Comparison of ENCODE assay signal across 9 cellular contexts in the genomic region with DNA sequence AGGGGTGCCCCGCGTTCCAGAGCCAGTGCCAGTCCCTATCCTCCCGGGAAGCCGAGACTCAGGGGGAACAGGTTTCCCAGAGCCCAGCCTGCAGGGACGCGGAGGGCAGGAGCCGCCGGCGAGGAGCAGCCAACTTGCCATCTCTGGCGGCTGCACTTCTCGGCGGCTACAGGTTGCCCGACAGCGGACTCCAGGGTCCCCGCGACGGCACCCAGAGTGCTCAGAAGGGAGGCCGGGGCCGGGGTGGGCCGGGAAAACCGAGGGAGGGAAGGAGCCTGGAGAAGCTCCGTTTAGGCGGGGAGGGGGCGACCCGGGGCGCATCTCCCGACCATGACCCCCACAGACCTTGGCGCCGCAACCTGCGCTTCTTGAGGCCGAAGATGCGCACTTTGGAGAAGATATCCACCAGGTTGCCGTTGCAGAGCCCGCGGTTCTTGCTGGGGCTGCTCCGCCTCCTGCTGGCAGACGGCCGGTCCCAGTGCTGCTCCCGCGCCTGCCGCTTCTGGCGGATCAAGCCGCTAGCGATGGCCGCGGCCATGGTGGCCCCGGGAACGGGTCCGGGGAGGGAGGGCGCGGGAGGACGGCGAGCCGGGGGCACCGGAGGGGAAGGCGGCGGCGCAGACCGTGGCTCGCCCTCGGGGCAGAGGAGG.
DNase-seq lines count a peak whose midpoint lies in the region; ATAC-seq and TF ChIP-seq lines count a peak whose summit lies in the region.
"Had no signal": no experiment of that assay in that cellular context is flagged by ENCODE, and none has a peak within 500 bp of the region (broad histone marks: within the 10 kb centered on the region; RNA-seq: fewer than 3 reads in every experiment).

No MANE protein-coding gene starts in this region.

- no peaks in the 10 kb centered on the region for H3F3A ChIP-seq in smooth muscle cell (ENCODE audit: low read depth)

- POLR2A ChIA-PET in naive thymus-derived CD8-positive, alpha-beta T cell (lab: Charles Lee) = no interaction called here

- TF ChIP-seq CTCF in left ventricle myocardium inferior (IDR thresholded peaks at IDR 0.05; ENCODE audit: borderline replicate concordance) = peak; percentile 57
- TF ChIP-seq CTCF in smooth muscle cell (IDR thresholded peaks at IDR 0.05; ENCODE audit: borderline replicate concordance, insufficient read depth, poor library complexity, severe bottlenecking) = peak; percentile 18

- WGBS in smooth muscle cell (ENCODE audit: low lambda C conversion rate) = 3% methylated on average over 44 of the region's 61 CpGs

- H3K27ac Mint-ChIP-seq in activated T-helper 2 cell treated with anti-CD3 and anti-CD28 coated beads, Interferon-gamma antibody, Interleukin-2, Interleukin-4, amounts not matched to agents 10 μg/mL and 5 μg/mL and 100 μg/mL, durations not matched to agents 14 hours and 24 hours and 36 hours = no peak overlapping the region
- no peak overlapping the region for H3K27ac Mint-ChIP-seq in naive thymus-derived CD8-positive, alpha-beta T cell

- H3K9me3 ChIP-seq in SK-N-MC (ENCODE audit: low read depth, low read length) (no peaks in the 10 kb centered on the region), left ventricle myocardium inferior (replicated peaks) (no peaks in the 10 kb centered on the region), smooth muscle cell (replicated peaks; ENCODE audit: low read depth) (no peaks in the 10 kb centered on the region)

- ATAC-seq in naive thymus-derived CD8-positive, alpha-beta T cell = no peak
- no peak for ATAC-seq in HG03378 (IDR thresholded peaks at IDR 0.05; ENCODE audit: unreplicated experiment)

- H3K9me3 Mint-ChIP-seq in activated T-helper 2 cell treated with anti-CD3 and anti-CD28 coated beads, Interferon-gamma antibody, Interleukin-2, Interleukin-4, amounts not matched to agents 10 μg/mL and 5 μg/mL and 100 μg/mL, durations not matched to agents 14 hours and 24 hours and 36 hours = no peaks in the 10 kb centered on the region
- H3K9me3 Mint-ChIP-seq in naive thymus-derived CD8-positive, alpha-beta T cell = peaks cover 0 to 6% (median 0%) of the 10 kb centered on the region in 9 donors

- H3K27ac ChIP-seq in SK-N-MC (no peak overlapping the region), left ventricle myocardium inferior (replicated peaks) (no peak overlapping the region), smooth muscle cell (ENCODE audit: low read depth) (no peak overlapping the region)
- H3K27ac ChIP-seq: BLaER1 had no signal

- H2AFZ ChIP-seq in smooth muscle cell (ENCODE audit: low read depth) = no peak overlapping the region

- no peaks in the 10 kb centered on the region for H3K79me2 ChIP-seq in smooth muscle cell (ENCODE audit: low read depth)

- peak; percentile 53 for DNase-seq in NCI-H1436 (lab: John Stamatoyannopoulos, UW)
- no peak for DNase-seq in NCI-H1436 treated with DMSO at 0.1 percent for 48 hours (lab: John Stamatoyannopoulos, UW)
- DNase-seq in SK-N-MC (ENCODE audit: low read depth, low spot score) = no peak
- DNase-seq in left ventricle myocardium inferior = peak; percentile 38
- DNase-seq in smooth muscle cell (lab: John Stamatoyannopoulos, UW; ENCODE audit: unreplicated experiment) = no peak
- no peak for DNase-seq in activated T-helper 2 cell treated with anti-CD3 and anti-CD28 coated beads, Interferon-gamma antibody, Interleukin-2, Interleukin-4, amounts not matched to agents 10 μg/mL and 5 μg/mL and 100 μg/mL, durations not matched to agents 14 hours and 24 hours and 36 hours (ENCODE audit: low spot score)
- DNase-seq in naive thymus-derived CD8-positive, alpha-beta T cell = no peak

- H4K20me1 ChIP-seq in smooth muscle cell (ENCODE audit: low read depth) = no peaks in the 10 kb centered on the region
- H4K20me1 ChIP-seq: BLaER1 had no signal

- no peak overlapping the region for H3K4me3 Mint-ChIP-seq in activated T-helper 2 cell treated with anti-CD3 and anti-CD28 coated beads, Interferon-gamma antibody, Interleukin-2, Interleukin-4, amounts not matched to agents 10 μg/mL and 5 μg/mL and 100 μg/mL, durations not matched to agents 14 hours and 24 hours and 36 hours (ENCODE audit: low read depth)
- H3K4me3 Mint-ChIP-seq in naive thymus-derived CD8-positive, alpha-beta T cell = no peak overlapping the region

- H3K4me1 ChIP-seq in left ventricle myocardium inferior (peaks cover 31% of the 10 kb centered on the region), smooth muscle cell (ENCODE audit: low read depth) (peaks cover 8% of the 10 kb centered on the region)

- H3K9ac ChIP-seq in SK-N-MC (ENCODE audit: insufficient read length) (no peak overlapping the region), smooth muscle cell (ENCODE audit: low read depth) (no peak overlapping the region)
- H3K9ac ChIP-seq: BLaER1 had no signal

- peak overlapping the region; percentile 75 for H3K4me2 ChIP-seq in smooth muscle cell
- H3K4me2 ChIP-seq: BLaER1 had no signal

- H3K36me3 ChIP-seq in SK-N-MC (ENCODE audit: insufficient read depth, low read length) (no peaks in the 10 kb centered on the region), left ventricle myocardium inferior (no peaks in the 10 kb centered on the region), smooth muscle cell (ENCODE audit: low read depth) (no peaks in the 10 kb centered on the region)
- H3K36me3 ChIP-seq: BLaER1 had no signal

- H3K36me3 Mint-ChIP-seq in activated T-helper 2 cell treated with anti-CD3 and anti-CD28 coated beads, Interferon-gamma antibody, Interleukin-2, Interleukin-4, amounts not matched to agents 10 μg/mL and 5 μg/mL and 100 μg/mL, durations not matched to agents 14 hours and 24 hours and 36 hours (ENCODE audit: low read depth) = no peaks in the 10 kb centered on the region
- no peaks in the 10 kb centered on the region for H3K36me3 Mint-ChIP-seq in naive thymus-derived CD8-positive, alpha-beta T cell

- peaks cover 54% of the 10 kb centered on the region for H3K27me3 Mint-ChIP-seq in activated T-helper 2 cell treated with anti-CD3 and anti-CD28 coated beads, Interferon-gamma antibody, Interleukin-2, Interleukin-4, amounts not matched to agents 10 μg/mL and 5 μg/mL and 100 μg/mL, durations not matched to agents 14 hours and 24 hours and 36 hours (ENCODE audit: low read depth)
- peaks cover 27 to 62% (median 45%) of the 10 kb centered on the region in 5 donors for H3K27me3 Mint-ChIP-seq in naive thymus-derived CD8-positive, alpha-beta T cell

- intact Hi-C loops in left ventricle myocardium inferior (cut with micrococcal nuclease) = loop anchor here (10.0 kb wide), 1 partner anchor 121 kb away; no protein-coding TSS in a partner anchor
- intact Hi-C loops in activated T-helper 2 cell treated with anti-CD3 and anti-CD28 coated beads, Interferon-gamma antibody, Interleukin-2, Interleukin-4, amounts not matched to agents 10 μg/mL and 5 μg/mL and 100 μg/mL, durations not matched to agents 14 hours and 24 hours and 36 hours (cut with micrococcal nuclease) = loop anchor here (5.0 to 10.0 kb wide), 2 partner anchors 501 to 1944 kb away; partner anchors contain the start of genes NALCN and ZIC5

- H3K4me3 ChIP-seq in SK-N-MC (peak overlapping the region; percentile 77), left ventricle myocardium inferior (peak overlapping the region; percentile 67), smooth muscle cell (no peak overlapping the region)
- H3K4me3 ChIP-seq: BLaER1 had no signal

- H3K27me3 ChIP-seq in left ventricle myocardium inferior (ENCODE audit: low read depth) (peaks cover 85% of the 10 kb centered on the region), smooth muscle cell (ENCODE audit: low read depth) (peaks cover 97% of the 10 kb centered on the region)

- H3K4me1 Mint-ChIP-seq in activated T-helper 2 cell treated with anti-CD3 and anti-CD28 coated beads, Interferon-gamma antibody, Interleukin-2, Interleukin-4, amounts not matched to agents 10 μg/mL and 5 μg/mL and 100 μg/mL, durations not matched to agents 14 hours and 24 hours and 36 hours (ENCODE audit: low read depth) = no peaks in the 10 kb centered on the region
- peaks cover 0 to 5% (median under 1%) of the 10 kb centered on the region in 4 donors for H3K4me1 Mint-ChIP-seq in naive thymus-derived CD8-positive, alpha-beta T cell

Comparison
In these comparisons a context has a peak if more than half of its experiments do, and no peak if none do; other contexts are left out.
1. DNase-seq: peak in NCI-H1436 (single experiment) and left ventricle myocardium inferior (single experiment); none in NCI-H1436 treated with DMSO at 0.1 percent for 48 hours (single experiment), SK-N-MC (single experiment), smooth muscle cell (single experiment), activated T-helper 2 cell treated with anti-CD3 and anti-CD28 coated beads, Interferon-gamma antibody, Interleukin-2, Interleukin-4, amounts not matched to agents 10 μg/mL and 5 μg/mL and 100 μg/mL, durations not matched to agents 14 hours and 24 hours and 36 hours (single experiment) and naive thymus-derived CD8-positive, alpha-beta T cell (0 of 10).